Comparison of ENCODE assay signal across 28 cellular contexts in genomic region chr7:91872928-91873327, GRCh38.
"Had no signal": no experiment of that assay in that cellular context is flagged by ENCODE, and none has a peak within 500 bp of the region (broad histone marks: within the 10 kb centered on the region; RNA-seq: fewer than 3 reads in every experiment).

No MANE protein-coding gene starts in this region.

- ATAC-seq: activated CD4-positive, alpha-beta T cell treated with anti-CD3 and anti-CD28 coated beads for 36 hours; activated T-cell treated with anti-CD3 and anti-CD28 coated beads, Interleukin-2, amount 50 U/mL, for 4 hours; effector memory CD8-positive, alpha-beta T cell; foreskin keratinocyte; gastrocnemius medialis; heart left ventricle had no signal

- FAIRE-seq: astrocyte, bronchial epithelial cell had no signal

- H3K9me3 ChIP-seq: esophagus muscularis mucosa, gastrocnemius medialis, heart left ventricle had no signal

- H3K27ac ChIP-seq: brain microvascular endothelial cell, esophagus muscularis mucosa, foreskin keratinocyte, gastrocnemius medialis, heart left ventricle had no signal

- H3K4me1 ChIP-seq: foreskin keratinocyte, gastrocnemius medialis had no signal

- DNase-seq: activated CD4-positive, alpha-beta memory T cell treated with anti-CD3 and anti-CD28 coated beads for 36 hours; activated CD4-positive, alpha-beta T cell treated with anti-CD3 and anti-CD28 coated beads for 36 hours; activated CD4-positive, alpha-beta T cell treated with anti-CD3 and anti-CD28 coated beads, Interleukin-2, amount 10 ng/mL, durations not matched to agents 24 days and 14 days; activated CD4-positive, CD25-positive, alpha-beta regulatory T cell; activated CD4-positive, CD25-positive, alpha-beta regulatory T cell treated with anti-CD3 and anti-CD28 coated beads, Interleukin-2, amount 50 U/mL, for 72 hours; activated CD8-positive, alpha-beta memory T cell treated with anti-CD3 and anti-CD28 coated beads, Interleukin-2, amount 50 U/mL, for 48 hours; activated effector memory CD4-positive, alpha-beta T cell treated with anti-CD3 and anti-CD28 coated beads, Interleukin-2, amount 50 U/mL, for 16 hours; activated naive CD4-positive, alpha-beta T cell treated with anti-CD3 and anti-CD28 coated beads, Interleukin-2, amount 50 U/mL, for 16 hours; activated T-cell treated with anti-CD3 and anti-CD28 coated beads, Interleukin-2, amount 50 U/mL, for 4 hours; amniotic stem cell; anterior cingulate cortex; brain microvascular endothelial cell; cortex of kidney; dermis blood vessel endothelial cell; effector CD4-positive, alpha-beta T cell; effector memory CD8-positive, alpha-beta T cell; erythroblast; foreskin keratinocyte; gastrocnemius medialis; glutamatergic neuron; heart left ventricle; T-helper 2 cell had no signal

- H3K27ac Mint-ChIP-seq: activated CD4-positive, alpha-beta memory T cell treated with anti-CD3 and anti-CD28 coated beads for 36 hours; activated CD4-positive, alpha-beta T cell treated with anti-CD3 and anti-CD28 coated beads for 36 hours; activated CD4-positive, alpha-beta T cell treated with anti-CD3 and anti-CD28 coated beads, Interleukin-2, amount 10 ng/mL, durations not matched to agents 24 days and 14 days; activated naive CD8-positive, alpha-beta T cell; activated T-helper 1 cell treated with anti-CD3 and anti-CD28 coated beads, Interleukin-12 subunit alpha, Interleukin-12 subunit beta, Interleukin-2, Interleukin-4 antibody, amounts not matched to agents 30 ng/mL and 10 ng/mL and 1 ng/mL, durations not matched to agents 14 hours and 24 hours and 36 hours; activated T-helper 2 cell treated with anti-CD3 and anti-CD28 coated beads, Interferon-gamma antibody, Interleukin-2, Interleukin-4, amounts not matched to agents 10 μg/mL and 5 μg/mL and 100 μg/mL, durations not matched to agents 14 hours and 24 hours and 36 hours; effector memory CD8-positive, alpha-beta T cell had no signal

- H3K4me3 Mint-ChIP-seq: activated CD4-positive, alpha-beta memory T cell treated with anti-CD3 and anti-CD28 coated beads for 36 hours; activated CD4-positive, alpha-beta T cell treated with anti-CD3 and anti-CD28 coated beads for 36 hours; activated CD4-positive, alpha-beta T cell treated with anti-CD3 and anti-CD28 coated beads, Interleukin-2, amount 10 ng/mL, durations not matched to agents 24 days and 14 days; activated naive CD8-positive, alpha-beta T cell; activated T-cell treated with anti-CD3 and anti-CD28 coated beads, Interleukin-2, amount 50 U/mL, for 4 hours; activated T-helper 1 cell treated with anti-CD3 and anti-CD28 coated beads, Interleukin-12 subunit alpha, Interleukin-12 subunit beta, Interleukin-2, Interleukin-4 antibody, amounts not matched to agents 30 ng/mL and 10 ng/mL and 1 ng/mL, durations not matched to agents 14 hours and 24 hours and 36 hours; effector memory CD8-positive, alpha-beta T cell had no signal

- H3K9me3 Mint-ChIP-seq: activated CD4-positive, alpha-beta memory T cell treated with anti-CD3 and anti-CD28 coated beads for 36 hours; activated CD4-positive, alpha-beta T cell treated with anti-CD3 and anti-CD28 coated beads, Interleukin-2, amount 10 ng/mL, durations not matched to agents 24 days and 14 days; activated T-cell treated with anti-CD3 and anti-CD28 coated beads, Interleukin-2, amount 50 U/mL, for 4 hours; activated T-helper 1 cell treated with anti-CD3 and anti-CD28 coated beads, Interleukin-12 subunit alpha, Interleukin-12 subunit beta, Interleukin-2, Interleukin-4 antibody, amounts not matched to agents 30 ng/mL and 10 ng/mL and 1 ng/mL, durations not matched to agents 14 hours and 24 hours and 36 hours; activated T-helper 2 cell treated with anti-CD3 and anti-CD28 coated beads, Interferon-gamma antibody, Interleukin-2, Interleukin-4, amounts not matched to agents 10 μg/mL and 5 μg/mL and 100 μg/mL, durations not matched to agents 14 hours and 24 hours and 36 hours; effector memory CD8-positive, alpha-beta T cell had no signal

- H3K4me3 ChIP-seq: esophagus muscularis mucosa, gastrocnemius medialis, heart left ventricle had no signal

- H3K27me3 Mint-ChIP-seq: activated CD4-positive, alpha-beta memory T cell treated with anti-CD3 and anti-CD28 coated beads for 36 hours; activated CD4-positive, alpha-beta T cell treated with anti-CD3 and anti-CD28 coated beads for 36 hours; activated CD4-positive, alpha-beta T cell treated with anti-CD3 and anti-CD28 coated beads, Interleukin-2, amount 10 ng/mL, durations not matched to agents 24 days and 14 days; activated naive CD8-positive, alpha-beta T cell; effector memory CD8-positive, alpha-beta T cell had no signal
